In genomic region chr12:6652391-6652790, GRCh38 we compare ENCODE assay signal across 18 cellular contexts. TPM values are rescaled to one million over a fixed set of nuclear protein-coding genes. Genes with fewer than 3 reads are reported as not detected.
A peak's percentile ranks its signal among the peaks of the same experiment; 100 is the strongest.
DNase-seq lines count a peak whose midpoint lies in the region; ATAC-seq and TF ChIP-seq lines count a peak whose summit lies in the region.
"Had no signal": no experiment of that assay in that cellular context is flagged by ENCODE, and none has a peak within 500 bp of the region (broad histone marks: within the 10 kb centered on the region; RNA-seq: fewer than 3 reads in every experiment).

No MANE protein-coding gene starts in this region.

- peak; percentile 52 for TF ChIP-seq CTCF in endodermal cell (conservative IDR thresholded peaks at IDR 0.05)
- TF ChIP-seq CTCF in upper lobe of right lung (IDR thresholded peaks at IDR 0.05) = no peak
- TF ChIP-seq CTCF in type B pancreatic cell (conservative IDR thresholded peaks at IDR 0.05) = no peak

- intact Hi-C loops in activated naive CD4-positive, alpha-beta T cell treated with anti-CD3 and anti-CD28 coated beads for 36 hours (cut with micrococcal nuclease) = no loop called here
- intact Hi-C loops in upper lobe of right lung (cut with DNase I) = no loop called here

- peak overlapping the region; percentile 9 to 65 for H3K27ac Mint-ChIP-seq in activated naive CD4-positive, alpha-beta T cell treated with anti-CD3 and anti-CD28 coated beads, Interleukin-2, amount 50 U/mL, for 72 hours
- no peak overlapping the region for H3K27ac Mint-ChIP-seq in activated naive CD4-positive, alpha-beta T cell treated with anti-CD3 and anti-CD28 coated beads for 36 hours
- H3K27ac Mint-ChIP-seq in T-helper 17 cell (peak overlapping the region; percentile 41), endodermal cell (no peak overlapping the region), type B pancreatic cell (no peak overlapping the region)
- H3K27ac Mint-ChIP-seq: CD4-positive, alpha-beta T cell; HFFc6 had no signal

- no peak for DNase-seq in activated naive CD4-positive, alpha-beta T cell treated with anti-CD3 and anti-CD28 coated beads, Interleukin-2, amount 50 U/mL, for 72 hours (ENCODE audit: low spot score in 2 of 2)
- DNase-seq in activated naive CD4-positive, alpha-beta T cell treated with anti-CD3 and anti-CD28 coated beads for 36 hours = no peak
- DNase-seq in T-helper 17 cell (no peak), endodermal cell (no peak), upper lobe of right lung (peak; percentile 16), HPDE6-E6E7 (ENCODE audit: extremely low spot score) (no peak), type B pancreatic cell (ENCODE audit: extremely low spot score, unreplicated experiment) (no peak)
- DNase-seq: ACHN; C1 segment of cervical spinal cord; Calu3; CD4-positive, alpha-beta T cell; DMS 273 treated with DMSO at 0.1 percent for 48 hours; HCEC 1CT; HFFc6 had no signal

- no peaks in the 10 kb centered on the region for H3K9me3 ChIP-seq in T-helper 17 cell (ENCODE audit: control insufficient read depth, low read length, poor library complexity, severe bottlenecking)
- H3K9me3 ChIP-seq in endodermal cell (ENCODE audit: control insufficient read depth, low read length) = no peaks in the 10 kb centered on the region
- no peaks in the 10 kb centered on the region for H3K9me3 ChIP-seq in upper lobe of right lung

- peaks cover 6% of the 10 kb centered on the region in 2 donors for H3K36me3 Mint-ChIP-seq in activated naive CD4-positive, alpha-beta T cell treated with anti-CD3 and anti-CD28 coated beads, Interleukin-2, amount 50 U/mL, for 72 hours
- no peaks in the 10 kb centered on the region for H3K36me3 Mint-ChIP-seq in activated naive CD4-positive, alpha-beta T cell treated with anti-CD3 and anti-CD28 coated beads for 36 hours (ENCODE audit: low read depth)
- peaks cover 12% of the 10 kb centered on the region for H3K36me3 Mint-ChIP-seq in T-helper 17 cell (ENCODE audit: low read depth)
- H3K36me3 Mint-ChIP-seq in endodermal cell (ENCODE audit: low read depth) = peaks cover 73% of the 10 kb centered on the region
- peaks cover 31% of the 10 kb centered on the region for H3K36me3 Mint-ChIP-seq in type B pancreatic cell

- no peaks in the 10 kb centered on the region for H3K9me3 Mint-ChIP-seq in activated naive CD4-positive, alpha-beta T cell treated with anti-CD3 and anti-CD28 coated beads, Interleukin-2, amount 50 U/mL, for 72 hours
- H3K9me3 Mint-ChIP-seq in activated naive CD4-positive, alpha-beta T cell treated with anti-CD3 and anti-CD28 coated beads for 36 hours = no peaks in the 10 kb centered on the region
- H3K9me3 Mint-ChIP-seq in endodermal cell (no peaks in the 10 kb centered on the region), type B pancreatic cell (no peaks in the 10 kb centered on the region)
- H3K9me3 Mint-ChIP-seq: CD4-positive, alpha-beta T cell had no signal

- no peak overlapping the region for H3K9ac ChIP-seq in endodermal cell (ENCODE audit: extremely low read depth, low read length, poor library complexity, severe bottlenecking)

- peaks cover under 1% of the 10 kb centered on the region for H3K4me1 Mint-ChIP-seq in activated naive CD4-positive, alpha-beta T cell treated with anti-CD3 and anti-CD28 coated beads for 36 hours (ENCODE audit: low read depth)
- H3K4me1 Mint-ChIP-seq in T-helper 17 cell (peaks cover 12% of the 10 kb centered on the region), endodermal cell (no peaks in the 10 kb centered on the region), type B pancreatic cell (ENCODE audit: unreplicated experiment) (no peaks in the 10 kb centered on the region)

- H3K4me3 ChIP-seq in endodermal cell (ENCODE audit: low read length) (no peak overlapping the region), upper lobe of right lung (no peak overlapping the region)

- H3K4me1 ChIP-seq in endodermal cell (ENCODE audit: control insufficient read depth, insufficient read depth, low read length) = no peaks in the 10 kb centered on the region
- H3K4me1 ChIP-seq in upper lobe of right lung = no peaks in the 10 kb centered on the region

- H3K27ac ChIP-seq in endodermal cell (ENCODE audit: low read depth, low read length) (no peak overlapping the region), upper lobe of right lung (no peak overlapping the region)
- H3K27ac ChIP-seq: HL-60 had no signal

- WGBS in endodermal cell (ENCODE audit: insufficient coverage in 1 of 2, insufficient read length in 1 of 2), 2 experiments = 90 to 95% methylated on average over 9 to 11 of the region's 12 CpGs

- H3K27me3 Mint-ChIP-seq in activated naive CD4-positive, alpha-beta T cell treated with anti-CD3 and anti-CD28 coated beads for 36 hours (ENCODE audit: low read depth) = no peaks in the 10 kb centered on the region
- no peaks in the 10 kb centered on the region for H3K27me3 Mint-ChIP-seq in T-helper 17 cell
- no peaks in the 10 kb centered on the region for H3K27me3 Mint-ChIP-seq in endodermal cell (ENCODE audit: insufficient read depth)
- no peaks in the 10 kb centered on the region for H3K27me3 Mint-ChIP-seq in type B pancreatic cell
- H3K27me3 Mint-ChIP-seq: CD4-positive, alpha-beta T cell had no signal

- no peak for ATAC-seq in activated naive CD4-positive, alpha-beta T cell treated with anti-CD3 and anti-CD28 coated beads, Interleukin-2, amount 50 U/mL, for 72 hours
- no peak for ATAC-seq in T-helper 17 cell
- no peak for ATAC-seq in upper lobe of right lung

- H3K27me3 ChIP-seq in endodermal cell (ENCODE audit: control insufficient read depth, insufficient read depth, low read length, poor library complexity, severe bottlenecking) (no peaks in the 10 kb centered on the region), upper lobe of right lung (no peaks in the 10 kb centered on the region)

- CTCF ChIA-PET in activated naive CD4-positive, alpha-beta T cell treated with anti-CD3 and anti-CD28 coated beads for 36 hours (lab: Charles Lee) = no interaction called here

- H3K4me3 Mint-ChIP-seq in activated naive CD4-positive, alpha-beta T cell treated with anti-CD3 and anti-CD28 coated beads for 36 hours = no peak overlapping the region
- H3K4me3 Mint-ChIP-seq in T-helper 17 cell (no peak overlapping the region), endodermal cell (no peak overlapping the region), type B pancreatic cell (no peak overlapping the region)
- H3K4me3 Mint-ChIP-seq: CD4-positive, alpha-beta T cell; HFFc6 had no signal

- H3K36me3 ChIP-seq in endodermal cell (ENCODE audit: control insufficient read depth, insufficient read depth, low read length) (peaks cover 55% of the 10 kb centered on the region), upper lobe of right lung (peaks cover 88% of the 10 kb centered on the region)

RNA-seq across cellular contexts. Expression of gene ACRBP, which starts 5.2 kb away (rescaled TPM):
- total RNA-seq in activated naive CD4-positive, alpha-beta T cell treated with anti-CD3 and anti-CD28 coated beads, Interleukin-2, amount 50 U/mL, for 72 hours = 1 to 10 TPM; 2.1 to 2.8 TPM
- total RNA-seq in activated naive CD4-positive, alpha-beta T cell treated with anti-CD3 and anti-CD28 coated beads for 36 hours = 1 to 10 TPM; 2.3 to 2.4 TPM
- total RNA-seq in T-helper 17 cell = 10 to 100 TPM in 1 of 2 donors, 1 to 10 TPM in 1; 3.4 to 90.0 TPM
- total RNA-seq in endodermal cell = 1 to 10 TPM; 1.9 to 3.9 TPM
- polyA plus RNA-seq in endodermal cell (2013, experiment 1 of 2) = 2.4 TPM
- 2.1 TPM for polyA plus RNA-seq in endodermal cell (2013, experiment 2 of 2)
- total RNA-seq in upper lobe of right lung = 3.8 TPM
- total RNA-seq in type B pancreatic cell (ENCODE audit: low replicate concordance) = 3.9 and 7.1 TPM in 2 replicates
- total RNA-seq: A172, Daoy, H4, HFFc6 had no signal

RNA-seq across cellular contexts. Expression of gene ING4, which starts 10.5 kb away (rescaled TPM):
- total RNA-seq in activated naive CD4-positive, alpha-beta T cell treated with anti-CD3 and anti-CD28 coated beads, Interleukin-2, amount 50 U/mL, for 72 hours = 10 to 100 TPM; 18.1 to 24.3 TPM
- 10 to 100 TPM; 17.3 to 17.8 TPM for total RNA-seq in activated naive CD4-positive, alpha-beta T cell treated with anti-CD3 and anti-CD28 coated beads for 36 hours
- total RNA-seq in T-helper 17 cell (10 to 100 TPM; 28.1 to 29.3 TPM), endodermal cell (10 to 100 TPM; 30.5 to 60.3 TPM), upper lobe of right lung (38.0 TPM), type B pancreatic cell (ENCODE audit: low replicate concordance) (58.1 and 102 TPM in 2 replicates)
- 57.0 TPM for polyA plus RNA-seq in endodermal cell (2013, experiment 1 of 2)
- 48.0 TPM for polyA plus RNA-seq in endodermal cell (2013, experiment 2 of 2)

RNA-seq across cellular contexts. Expression of gene LPAR5, which starts 16.6 kb away (rescaled TPM):
- total RNA-seq in activated naive CD4-positive, alpha-beta T cell treated with anti-CD3 and anti-CD28 coated beads, Interleukin-2, amount 50 U/mL, for 72 hours = 1 to 10 TPM; 2.8 to 5.1 TPM
- total RNA-seq in activated naive CD4-positive, alpha-beta T cell treated with anti-CD3 and anti-CD28 coated beads for 36 hours = 1 to 10 TPM; 1.7 to 2.2 TPM
- total RNA-seq in T-helper 17 cell (1 to 10 TPM; 2.9 to 8.1 TPM), endodermal cell (under 1 TPM; 0.24 to 0.73 TPM), upper lobe of right lung (2.5 TPM), type B pancreatic cell (ENCODE audit: low replicate concordance) (2.7 and 19.9 TPM in 2 replicates)
- 0.07 TPM for polyA plus RNA-seq in endodermal cell (2013, experiment 1 of 2)
- not detected for polyA plus RNA-seq in endodermal cell (2013, experiment 2 of 2)
- total RNA-seq: Daoy, HFFc6 had no signal

RNA-seq across cellular contexts. Expression of gene ZNF384, which starts 36.8 kb away (rescaled TPM):
- 10 to 100 TPM; 77.1 to 92.6 TPM for total RNA-seq in activated naive CD4-positive, alpha-beta T cell treated with anti-CD3 and anti-CD28 coated beads, Interleukin-2, amount 50 U/mL, for 72 hours
- total RNA-seq in activated naive CD4-positive, alpha-beta T cell treated with anti-CD3 and anti-CD28 coated beads for 36 hours = 10 to 100 TPM; 52.6 to 56.6 TPM
- total RNA-seq in T-helper 17 cell (10 to 100 TPM; 62.9 to 66.3 TPM), endodermal cell (100 to 1,000 TPM in 1 of 2 donors, 10 to 100 TPM in 1; 74.4 to 146 TPM), upper lobe of right lung (53.6 TPM), type B pancreatic cell (ENCODE audit: low replicate concordance) (78.3 and 127 TPM in 2 replicates)
- 82.8 TPM for polyA plus RNA-seq in endodermal cell (2013, experiment 1 of 2)
- 70.6 TPM for polyA plus RNA-seq in endodermal cell (2013, experiment 2 of 2)

RNA-seq across cellular contexts. Expression of gene CHD4, which starts 45.2 kb away (rescaled TPM):
- total RNA-seq in activated naive CD4-positive, alpha-beta T cell treated with anti-CD3 and anti-CD28 coated beads, Interleukin-2, amount 50 U/mL, for 72 hours = 100 to 1,000 TPM; 288 to 307 TPM
- total RNA-seq in activated naive CD4-positive, alpha-beta T cell treated with anti-CD3 and anti-CD28 coated beads for 36 hours = 100 to 1,000 TPM; 232 to 245 TPM
- 100 to 1,000 TPM; 461 to 574 TPM for total RNA-seq in T-helper 17 cell
- 100 to 1,000 TPM; 276 to 385 TPM for total RNA-seq in endodermal cell
- 300 TPM for polyA plus RNA-seq in endodermal cell (2013, experiment 1 of 2)
- polyA plus RNA-seq in endodermal cell (2013, experiment 2 of 2) = 277 TPM
- total RNA-seq in upper lobe of right lung = 160 TPM
- total RNA-seq in type B pancreatic cell (ENCODE audit: low replicate concordance) = 270 and 289 TPM in 2 replicates

Comparison
In these comparisons a context has a peak if more than half of its experiments do, and no peak if none do; other contexts are left out.
1. H3K27ac Mint-ChIP-seq: peak in activated naive CD4-positive, alpha-beta T cell treated with anti-CD3 and anti-CD28 coated beads, Interleukin-2, amount 50 U/mL, for 72 hours (2 of 2) and T-helper 17 cell (single experiment); none in activated naive CD4-positive, alpha-beta T cell treated with anti-CD3 and anti-CD28 coated beads for 36 hours (single experiment), endodermal cell (single experiment) and type B pancreatic cell (single experiment).